In genomic region chr17:69325518-69326301, GRCh38 we compare ENCODE assay signal across 8 cellular contexts. TPM values are rescaled to one million over a fixed set of nuclear protein-coding genes. Genes with fewer than 3 reads are reported as not detected.
DNase-seq lines count a peak whose midpoint lies in the region; TF ChIP-seq lines count a peak whose summit lies in the region.

No MANE protein-coding gene starts in this region.

- peaks cover 11% of the 10 kb centered on the region for H3K27me3 Mint-ChIP-seq in progenitor cell of endocrine pancreas

- no peaks in the 10 kb centered on the region for H3K9me3 Mint-ChIP-seq in progenitor cell of endocrine pancreas (ENCODE audit: low read depth)

- H3K4me3 ChIP-seq in GM06990 (replicated peaks; ENCODE audit: low read depth, low read length) (peak overlapping the region; percentile 90), Peyer's patch (peak overlapping the region; percentile 67 to 87 (median 68)), esophagus (ENCODE audit: low read depth in 1 of 2, low read length in 2 of 2) (peak overlapping the region; percentile 93 to 95)

- peaks cover 0 to 13% (median 7%) of the 10 kb centered on the region in 4 donors for H3K4me1 ChIP-seq in Peyer's patch
- H3K4me1 ChIP-seq in esophagus (ENCODE audit: control insufficient read depth in 2 of 2, insufficient read depth in 2 of 2, low read length in 1 of 2) = peaks cover 0 to 5% of the 10 kb centered on the region in 2 donors

- peak overlapping the region; percentile 93 for H3K27ac Mint-ChIP-seq in progenitor cell of endocrine pancreas

- no peaks in the 10 kb centered on the region for H3K36me3 Mint-ChIP-seq in progenitor cell of endocrine pancreas (ENCODE audit: insufficient read depth)

- peaks cover 18% of the 10 kb centered on the region for H3K4me1 Mint-ChIP-seq in progenitor cell of endocrine pancreas (ENCODE audit: low read depth)

- no peak for TF ChIP-seq POLR2A in Peyer's patch (IDR thresholded peaks at IDR 0.05)

- no peaks in the 10 kb centered on the region for H3K27me3 ChIP-seq in GM06990 (replicated peaks; ENCODE audit: control insufficient read depth, insufficient read depth, low read length)
- H3K27me3 ChIP-seq in Peyer's patch = no peaks in the 10 kb centered on the region
- H3K27me3 ChIP-seq in esophagus (ENCODE audit: control insufficient read depth in 1 of 2, insufficient read depth in 2 of 2, low read length in 2 of 2) = no peaks in the 10 kb centered on the region

- TF ChIP-seq CTCF in GM06990 (IDR thresholded peaks at IDR 0.05; ENCODE audit: insufficient read depth, low read length, poor library complexity, severe bottlenecking) = no peak
- TF ChIP-seq CTCF in Peyer's patch (IDR thresholded peaks at IDR 0.05) = no peak
- no peak for TF ChIP-seq CTCF in progenitor cell of endocrine pancreas (IDR thresholded peaks at IDR 0.05; ENCODE audit: unreplicated experiment)

- 39 to 45% methylated on average over 12 of the region's 12 CpGs for WGBS in esophagus, 2 donors

- H3K4me3 Mint-ChIP-seq in progenitor cell of endocrine pancreas (ENCODE audit: low read depth) = peak overlapping the region; percentile 91

- peak overlapping the region in 3 of 4 donors; percentile 86 to 89 (median 86) for H3K27ac ChIP-seq in Peyer's patch
- peak overlapping the region; percentile 95 to 98 for H3K27ac ChIP-seq in esophagus (ENCODE audit: low read depth in 2 of 2, low read length in 1 of 2)

- DNase-seq in GM06990 (ENCODE audit: extremely low read depth, insufficient read length) (no peak), Peyer's patch (peak in 2 of 3 donors; percentile 71 to 80), progenitor cell of endocrine pancreas (ENCODE audit: low spot score, unreplicated experiment) (no peak), OCI-M1 (lab: John Stamatoyannopoulos, UW) (no peak), H4 (ENCODE audit: low spot score) (no peak)
- DNase-seq in activated CD4-positive, CD25-positive, alpha-beta regulatory T cell (lab: John Stamatoyannopoulos, UW) = no peak
- no peak for DNase-seq in NK-92 treated with Interleukin-12 subunit alpha and Interleukin-12 subunit beta, amount 100 ng/mL, for 24 hours (lab: John Stamatoyannopoulos, UW)

- H3K9me3 ChIP-seq in Peyer's patch (no peaks in the 10 kb centered on the region), esophagus (ENCODE audit: control insufficient read depth in 2 of 2, insufficient read depth in 1 of 2, low read depth in 1 of 2, low read length in 1 of 2) (no peaks in the 10 kb centered on the region)

- H3K36me3 ChIP-seq in GM06990 (ENCODE audit: control insufficient read depth, insufficient read depth, low read length) = no peaks in the 10 kb centered on the region
- peaks cover 0 to 7% (median 0%) of the 10 kb centered on the region in 3 donors for H3K36me3 ChIP-seq in Peyer's patch
- no peaks in the 10 kb centered on the region for H3K36me3 ChIP-seq in esophagus (ENCODE audit: control insufficient read depth in 2 of 2, insufficient read depth in 2 of 2, low read length in 1 of 2)

RNA-seq across cellular contexts. Expression of gene ABCA5, which starts 1.2 kb away (rescaled TPM):
- total RNA-seq in Peyer's patch (100 to 1,000 TPM in 3 of 4 donors, 10 to 100 TPM in 1; 25.6 to 239 (median 177) TPM), progenitor cell of endocrine pancreas (10.9 and 12.7 TPM in 2 replicates)
- polyA plus RNA-seq in esophagus = 10 to 100 TPM; 11.5 to 39.4 TPM
- total RNA-seq in H4 (2014; rRNA removed; shearing (Covaris generic)) = 2.6 and 2.7 TPM in 2 replicates

Comparison
In these comparisons a context has a peak if more than half of its experiments do, and no peak if none do; other contexts are left out.
1. DNase-seq: peak in Peyer's patch (2 of 3); none in GM06990 (single experiment), progenitor cell of endocrine pancreas (single experiment), activated CD4-positive, CD25-positive, alpha-beta regulatory T cell (0 of 4), NK-92 treated with Interleukin-12 subunit alpha and Interleukin-12 subunit beta, amount 100 ng/mL, for 24 hours (single experiment), OCI-M1 (single experiment) and H4 (single experiment).
2. Peak in every context shown above with its lines, with median percentiles within 50 percentile points of each other: H3K4me3 ChIP-seq.